18 cellular contexts compared by ENCODE assay signal in the genomic region with DNA sequence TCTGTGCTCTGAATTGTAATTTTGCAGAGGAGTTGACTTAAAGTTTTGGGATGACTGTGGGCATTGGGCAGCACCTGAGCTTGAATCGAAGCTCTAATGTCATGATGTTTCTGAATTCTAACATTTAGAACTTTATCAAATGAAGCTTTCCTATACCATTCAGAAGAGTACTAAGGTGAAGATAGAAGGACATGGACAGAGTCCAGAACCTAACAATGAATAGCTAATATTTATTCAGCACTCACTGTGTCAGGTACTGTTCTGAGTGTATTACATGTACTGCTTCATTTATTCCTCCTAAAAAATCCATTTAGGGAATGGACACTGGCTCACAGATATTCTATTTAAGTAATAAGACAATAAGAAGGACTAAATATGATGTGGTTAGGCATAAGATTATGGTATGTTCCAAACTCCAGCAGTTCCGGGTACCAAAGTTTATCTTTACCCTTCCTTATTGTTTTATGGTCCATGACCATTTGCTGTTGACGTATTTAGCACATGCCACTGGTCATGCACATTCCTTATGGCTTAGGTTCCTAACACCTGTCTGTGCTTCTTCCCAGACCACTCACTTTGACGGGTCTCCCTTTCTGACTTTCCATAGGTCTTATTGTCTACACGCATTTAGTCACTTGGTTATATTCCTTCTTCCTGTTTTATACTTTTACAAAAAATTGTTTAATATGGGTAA.
"Had no signal": no experiment of that assay in that cellular context is flagged by ENCODE, and none has a peak within 500 bp of the region (broad histone marks: within the 10 kb centered on the region; RNA-seq: fewer than 3 reads in every experiment).

No MANE protein-coding gene starts in this region.

- DNase-seq: activated CD4-positive, alpha-beta T cell treated with anti-CD3 and anti-CD28 coated beads for 48 hours; activated CD8-positive, alpha-beta memory T cell treated with anti-CD3 and anti-CD28 coated beads, Interleukin-2, amount 50 U/mL, for 48 hours; activated CD8-positive, alpha-beta T cell treated with anti-CD3 and anti-CD28 coated beads, Interleukin-2, amount 10 ng/mL, durations not matched to agents 7 days and 5 days; activated naive CD8-positive, alpha-beta T cell treated with anti-CD3 and anti-CD28 coated beads, Interleukin-2, amount 10 ng/mL, durations not matched to agents 7 days and 5 days; anterior cingulate cortex; dorsolateral prefrontal cortex; glutamatergic neuron; left ventricle myocardium superior; naive B cell; pancreas; spleen; stimulated activated CD4-positive, alpha-beta T cell treated with anti-CD3 and anti-CD28 coated beads, Interleukin-1b, Interleukin-23, amount 100 ng/mL, for 48 hours; stimulated activated naive B cell treated with anti-CD40 and anti-IgM and Interleukin-4, amounts not matched to agents 10 μg/mL and 1 μg/mL and 100 μg/mL, for 72 hours had no signal

- H3K36me3 ChIP-seq: breast epithelium had no signal

- H3K9me3 ChIP-seq: breast epithelium, pancreas had no signal

- H3K4me3 ChIP-seq: breast epithelium, dorsolateral prefrontal cortex, pancreas, spleen, tibial nerve had no signal

- ATAC-seq: activated CD8-positive, alpha-beta T cell treated with anti-CD3 and anti-CD28 coated beads, Interleukin-2, amount 10 ng/mL, durations not matched to agents 7 days and 5 days; esophagus mucosa; left ventricle myocardium superior; stimulated activated naive B cell treated with anti-CD40 and anti-IgM and Interleukin-4, amounts not matched to agents 10 μg/mL and 1 μg/mL and 100 μg/mL, for 72 hours; WTC11 had no signal

- H3K4me1 Mint-ChIP-seq: stimulated activated naive B cell treated with anti-CD40 and anti-IgM and Interleukin-4, amounts not matched to agents 10 μg/mL and 1 μg/mL and 100 μg/mL, for 72 hours; WTC11 had no signal

- H3K4me1 ChIP-seq: breast epithelium, pancreas, spleen had no signal

- H3K4me3 Mint-ChIP-seq: activated CD8-positive, alpha-beta T cell treated with anti-CD3 and anti-CD28 coated beads, Interleukin-2, amount 10 ng/mL, durations not matched to agents 7 days and 5 days; activated naive CD8-positive, alpha-beta T cell treated with anti-CD3 and anti-CD28 coated beads, Interleukin-2, amount 10 ng/mL, durations not matched to agents 7 days and 5 days; stimulated activated naive B cell treated with anti-CD40 and anti-IgM and Interleukin-4, amounts not matched to agents 10 μg/mL and 1 μg/mL and 100 μg/mL, for 72 hours; T-helper 1 cell treated with Interleukin-12 subunit alpha and Interleukin-12 subunit beta and Interleukin-4 antibody, amounts not matched to agents 30 μg/mL and 1 μg/mL, for 36 hours; WTC11 had no signal

- H3K27me3 Mint-ChIP-seq: activated naive CD8-positive, alpha-beta T cell treated with anti-CD3 and anti-CD28 coated beads, Interleukin-2, amount 10 ng/mL, durations not matched to agents 7 days and 5 days; naive B cell; stimulated activated naive B cell treated with anti-CD40 and anti-IgM and Interleukin-4, amounts not matched to agents 10 μg/mL and 1 μg/mL and 100 μg/mL, for 72 hours had no signal

- H3K27me3 ChIP-seq: breast epithelium, dorsolateral prefrontal cortex, pancreas, spleen, tibial nerve had no signal

- H3K27ac Mint-ChIP-seq: activated CD8-positive, alpha-beta T cell treated with anti-CD3 and anti-CD28 coated beads, Interleukin-2, amount 10 ng/mL, durations not matched to agents 7 days and 5 days; activated naive CD8-positive, alpha-beta T cell treated with anti-CD3 and anti-CD28 coated beads, Interleukin-2, amount 10 ng/mL, durations not matched to agents 7 days and 5 days; stimulated activated naive B cell treated with anti-CD40 and anti-IgM and Interleukin-4, amounts not matched to agents 10 μg/mL and 1 μg/mL and 100 μg/mL, for 72 hours; T-helper 1 cell treated with Interleukin-12 subunit alpha and Interleukin-12 subunit beta and Interleukin-4 antibody, amounts not matched to agents 30 μg/mL and 1 μg/mL, for 36 hours; WTC11 had no signal

- H3K27ac ChIP-seq: breast epithelium, dorsolateral prefrontal cortex, pancreas, spleen, tibial nerve had no signal
